In genomic region chr5:127596501-127596900, GRCh38 we compare ENCODE assay signal across 16 cellular contexts. TPM values are rescaled to one million over a fixed set of nuclear protein-coding genes. Genes with fewer than 3 reads are reported as not detected.
"Had no signal": no experiment of that assay in that cellular context is flagged by ENCODE, and none has a peak within 500 bp of the region (broad histone marks: within the 10 kb centered on the region; RNA-seq: fewer than 3 reads in every experiment).

No MANE protein-coding gene starts in this region.

- H3K4me1 Mint-ChIP-seq: memory B cell had no signal

- H3K9me3 ChIP-seq: colonic mucosa, left lung, prostate gland, stomach, thoracic aorta had no signal

- DNase-seq: activated CD4-positive, alpha-beta T cell treated with anti-CD3 and anti-CD28 coated beads for 48 hours; activated CD8-positive, alpha-beta memory T cell treated with anti-CD3 and anti-CD28 coated beads for 24 hours; activated naive CD4-positive, alpha-beta T cell treated with anti-CD3 and anti-CD28 coated beads for 36 hours; caudate nucleus; colonic mucosa; left lung; stimulated activated CD4-positive, alpha-beta T cell treated with anti-CD3 and anti-CD28 coated beads, Interleukin-2, amount 100 ng/mL, for 48 hours; stomach had no signal

- H3K27ac ChIP-seq: colonic mucosa, epithelial cell of prostate, left lung, prostate gland, stomach, thoracic aorta had no signal

- H3K36me3 ChIP-seq: colonic mucosa, left lung, prostate gland, stomach, thoracic aorta had no signal

- H3K4me1 ChIP-seq: colonic mucosa, left lung, prostate gland had no signal

- H3K36me3 Mint-ChIP-seq: memory B cell had no signal

- H3K4me3 ChIP-seq: colonic mucosa, left lung, prostate gland, stomach, thoracic aorta had no signal

- H3K27me3 ChIP-seq: colonic mucosa, left lung, stomach had no signal

- H3K4me3 Mint-ChIP-seq: activated naive CD4-positive, alpha-beta T cell treated with anti-CD3 and anti-CD28 coated beads for 36 hours; memory B cell; nephron had no signal

- H3K27ac Mint-ChIP-seq: activated naive CD4-positive, alpha-beta T cell treated with anti-CD3 and anti-CD28 coated beads for 36 hours; memory B cell had no signal

- H3K9me3 Mint-ChIP-seq: activated naive CD4-positive, alpha-beta T cell treated with anti-CD3 and anti-CD28 coated beads for 36 hours; memory B cell; nephron had no signal

- ATAC-seq: left lung, sciatic nerve had no signal

RNA-seq across cellular contexts. Expression of gene CTXN3, which starts 52.4 kb away (rescaled TPM):
- total RNA-seq: activated naive CD4-positive, alpha-beta T cell treated with anti-CD3 and anti-CD28 coated beads for 36 hours; colonic mucosa; left lung; omental fat pad; prostate gland; sciatic nerve; stomach; thoracic aorta; ureter had no signal
